ENCODE assay signal across 12 cellular contexts in genomic region chr3:12178091-12178820, GRCh38. TPM values are rescaled to one million over a fixed set of nuclear protein-coding genes. Genes with fewer than 3 reads are reported as not detected.
DNase-seq lines count a peak whose midpoint lies in the region; ATAC-seq and TF ChIP-seq lines count a peak whose summit lies in the region.
"Had no signal": no experiment of that assay in that cellular context is flagged by ENCODE, and none has a peak within 500 bp of the region (broad histone marks: within the 10 kb centered on the region; RNA-seq: fewer than 3 reads in every experiment).

No MANE protein-coding gene starts in this region.

- H3K9me3 ChIP-seq in adrenal gland (replicated peaks in 1 of 3), result no peaks in the 10 kb centered on the region
- H3K9me3 ChIP-seq in skeletal muscle satellite cell (replicated peaks; ENCODE audit: low read length), result no peaks in the 10 kb centered on the region

- no peak overlapping the region for H3K9ac ChIP-seq in skeletal muscle satellite cell (ENCODE audit: low read depth, low read length)

- TF ChIP-seq POLR2A in adrenal gland (IDR thresholded peaks at IDR 0.05), result no peak

- 58 to 79% (median 64%) methylated on average over 5 to 6 of the region's 6 CpGs for WGBS in adrenal gland, 4 donors

- H3K27me3 ChIP-seq in adrenal gland (no peaks in the 10 kb centered on the region), skeletal muscle satellite cell (ENCODE audit: control insufficient read depth, insufficient read depth, low read length) (no peaks in the 10 kb centered on the region)

- no peak overlapping the region for H3K4me3 ChIP-seq in adrenal gland
- H3K4me3 ChIP-seq in skeletal muscle satellite cell (ENCODE audit: low read length), result no peak overlapping the region

- ATAC-seq in left cardiac atrium (peak; percentile 36 to 69), GM21381 (IDR thresholded peaks at IDR 0.05; ENCODE audit: unreplicated experiment) (no peak)
- ATAC-seq: stimulated activated effector memory CD8-positive, alpha-beta T cell treated with anti-CD3 and anti-CD28 coated beads, Interleukin-12 subunit alpha, Interleukin-12 subunit beta, amount 100 ng/mL, for 72 hours had no signal

- no peaks in the 10 kb centered on the region for H3K36me3 ChIP-seq in adrenal gland (replicated peaks in 1 of 2)
- H3K36me3 ChIP-seq in skeletal muscle satellite cell (ENCODE audit: insufficient read depth, low read length), result no peaks in the 10 kb centered on the region

- intact Hi-C loops in adrenal gland (cut with DNase I), result loop anchor here (5.0 kb wide), 2 partner anchors 36 to 41 kb away; no protein-coding TSS in a partner anchor
- intact Hi-C loops in left cardiac atrium (cut with DNase I), result no loop called here

- DNase-seq in GM03348 (ENCODE audit: low spot score) (peak; percentile 37), adrenal gland (peak; percentile 29 to 71 (median 52)), left cardiac atrium (peak; percentile 69), D341Med (ENCODE audit: low spot score) (no peak), MV-4-11 (lab: John Stamatoyannopoulos, UW) (no peak)
- no peak for DNase-seq in activated CD8-positive, alpha-beta memory T cell treated with anti-CD3 and anti-CD28 coated beads for 24 hours
- DNase-seq: kidney glomerular epithelial cell, NCI-H2081 treated with DMSO at 0.1 percent for 48 hours had no signal

- H3K27ac ChIP-seq in adrenal gland, result peak overlapping the region in 1 of 5 donors; percentile 56

- H3K4me2 ChIP-seq in skeletal muscle satellite cell (ENCODE audit: low read length), result peak overlapping the region; percentile 7

- H3K4me1 ChIP-seq in adrenal gland (replicated peaks in 1 of 2), result peaks cover 0 to 6% of the 10 kb centered on the region in 2 donors
- peaks cover 28% of the 10 kb centered on the region for H3K4me1 ChIP-seq in skeletal muscle satellite cell (ENCODE audit: control insufficient read depth, insufficient read depth, low read length)

- no peak for TF ChIP-seq CTCF in adrenal gland (IDR thresholded peaks at IDR 0.05)

RNA-seq across cellular contexts. Expression of gene TIMP4, which starts 19.5 kb away (rescaled TPM):
- 10 to 100 TPM in 5 of 8 donors, 1 to 10 TPM in 3; 4.0 to 34.3 (median 11.4) TPM for total RNA-seq in adrenal gland
- 10 to 100 TPM in 1 of 3 donors, 1 to 10 TPM in 2; 6.3 to 14.1 (median 6.8) TPM for polyA plus RNA-seq in adrenal gland
- 10 to 100 TPM; 54.5 to 72.8 TPM for total RNA-seq in left cardiac atrium
- total RNA-seq in skeletal muscle satellite cell (2012; rRNA removed), result 18.5 and 21.2 TPM in 2 replicates
- total RNA-seq: SK-MEL-5 had no signal

Comparison
In these comparisons a context has a peak if more than half of its experiments do, and no peak if none do; other contexts are left out.
1. DNase-seq: peak in GM03348 (single experiment), adrenal gland (7 of 7) and left cardiac atrium (single experiment); none in D341Med (single experiment), activated CD8-positive, alpha-beta memory T cell treated with anti-CD3 and anti-CD28 coated beads for 24 hours (single experiment) and MV-4-11 (single experiment).
2. intact Hi-C loops: an anchor here in adrenal gland (5.0 kb wide); none called in left cardiac atrium.